Comparison of ENCODE assay signal across 12 cellular contexts in genomic region chr20:16392346-16392745, GRCh38.
DNase-seq lines count a peak whose midpoint lies in the region; ATAC-seq and TF ChIP-seq lines count a peak whose summit lies in the region.
"Had no signal": no experiment of that assay in that cellular context is flagged by ENCODE, and none has a peak within 500 bp of the region (broad histone marks: within the 10 kb centered on the region; RNA-seq: fewer than 3 reads in every experiment).

No MANE protein-coding gene starts in this region.

- H3K9me2 ChIP-seq in Karpas-422 (replicated peaks; ENCODE audit: insufficient read depth, low read length), result no peaks in the 10 kb centered on the region

- no peak overlapping the region for H4K8ac ChIP-seq in trophoblast cell (ENCODE audit: low read depth, low read length)

- no peak overlapping the region for H4K91ac ChIP-seq in trophoblast cell (ENCODE audit: low read depth, low read length)

- H3K9me3 ChIP-seq in Karpas-422 (ENCODE audit: low read length) (no peaks in the 10 kb centered on the region), trophoblast cell (ENCODE audit: insufficient read depth, low read depth, low read length) (peaks cover 2% of the 10 kb centered on the region), smooth muscle cell (replicated peaks; ENCODE audit: low read depth) (no peaks in the 10 kb centered on the region)

- ATAC-seq in GM18505 (IDR thresholded peaks at IDR 0.05; ENCODE audit: unreplicated experiment) (peak; percentile 96), HG02970 (IDR thresholded peaks at IDR 0.05; ENCODE audit: low FRiP score, unreplicated experiment) (peak; percentile 89)

- TF ChIP-seq CTCF in GM20000 (IDR thresholded peaks at IDR 0.05; ENCODE audit: extremely low read depth, missing control alignments), result no peak
- no peak for TF ChIP-seq CTCF in smooth muscle cell (IDR thresholded peaks at IDR 0.05; ENCODE audit: borderline replicate concordance, insufficient read depth, poor library complexity, severe bottlenecking)

- H3K4me1 ChIP-seq in Karpas-422 (ENCODE audit: low read length) (peaks cover 30% of the 10 kb centered on the region), trophoblast cell (ENCODE audit: control insufficient read depth in 1 of 2, insufficient read depth in 2 of 2, low read length in 2 of 2) (no peaks in the 10 kb centered on the region), smooth muscle cell (ENCODE audit: low read depth) (no peaks in the 10 kb centered on the region)

- no peaks in the 10 kb centered on the region for H3K79me1 ChIP-seq in trophoblast cell (ENCODE audit: low read length)

- H2AFZ ChIP-seq in Karpas-422 (ENCODE audit: low read length) (no peak overlapping the region), trophoblast cell (ENCODE audit: insufficient read depth, low read length, poor library complexity) (no peak overlapping the region), smooth muscle cell (ENCODE audit: low read depth) (no peak overlapping the region)

- peak; percentile 64 for DNase-seq in GM20000 (ENCODE audit: low spot score)
- DNase-seq in Karpas-422, result peak; percentile 60
- no peak for DNase-seq in NCI-H1436 (lab: John Stamatoyannopoulos, UW)
- DNase-seq in NCI-H1105 (lab: John Stamatoyannopoulos, UW), result no peak
- DNase-seq in trophoblast cell, result no peak
- no peak for DNase-seq in smooth muscle cell (lab: John Stamatoyannopoulos, UW; ENCODE audit: unreplicated experiment)
- DNase-seq: activated CD4-positive, alpha-beta T cell treated with anti-CD3 and anti-CD28 coated beads, Interleukin-2, amount 50 U/mL, for 48 hours; activated naive CD8-positive, alpha-beta T cell treated with anti-CD3 and anti-CD28 coated beads, Interleukin-2, amount 10 ng/mL, durations not matched to agents 7 days and 5 days; SHP77 treated with DMSO at 0.1 percent for 48 hours; stimulated activated CD8-positive, alpha-beta memory T cell treated with anti-CD3 and anti-CD28 coated beads, Interleukin-4, amount 100 ng/mL, for 48 hours had no signal

- no peak overlapping the region for H4K12ac ChIP-seq in trophoblast cell (ENCODE audit: low read depth, low read length)

- H3K4me3 ChIP-seq in Karpas-422 (ENCODE audit: low read length), result no peak overlapping the region
- H3K4me3 ChIP-seq in trophoblast cell (ENCODE audit: low read depth, low read length), result no peak overlapping the region
- H3K4me3 ChIP-seq in smooth muscle cell, result no peak overlapping the region

- no peak overlapping the region for H3K14ac ChIP-seq in trophoblast cell (ENCODE audit: low read length)

- H3K36me3 ChIP-seq in Karpas-422 (ENCODE audit: insufficient read depth, low read length), result no peaks in the 10 kb centered on the region
- peaks cover 2% of the 10 kb centered on the region in 2 experiments for H3K36me3 ChIP-seq in trophoblast cell (ENCODE audit: control insufficient read depth in 1 of 2, insufficient read depth in 2 of 2, low read length in 2 of 2)
- no peaks in the 10 kb centered on the region for H3K36me3 ChIP-seq in smooth muscle cell (ENCODE audit: low read depth)

- H3K79me2 ChIP-seq in Karpas-422 (ENCODE audit: low read length) (no peaks in the 10 kb centered on the region), trophoblast cell (ENCODE audit: control insufficient read depth, insufficient read depth, low read length, poor library complexity) (no peaks in the 10 kb centered on the region), smooth muscle cell (ENCODE audit: low read depth) (no peaks in the 10 kb centered on the region)

- no peak overlapping the region for H2BK12ac ChIP-seq in trophoblast cell (ENCODE audit: low read length)

- H3K18ac ChIP-seq in trophoblast cell (ENCODE audit: low read length), result no peak overlapping the region

- no peak overlapping the region for H2BK5ac ChIP-seq in trophoblast cell (ENCODE audit: low read depth, low read length, poor library complexity)

- no peak overlapping the region for H3K23ac ChIP-seq in trophoblast cell (ENCODE audit: low read length)

- H3K4ac ChIP-seq in trophoblast cell (ENCODE audit: low read depth, low read length), result no peak overlapping the region

- H3K27ac ChIP-seq in Karpas-422 (ENCODE audit: low read length), result peak overlapping the region; percentile 40
- no peak overlapping the region for H3K27ac ChIP-seq in trophoblast cell (ENCODE audit: low read depth, low read length)
- H3K27ac ChIP-seq in smooth muscle cell (ENCODE audit: low read depth), result no peak overlapping the region

- H3K27me3 ChIP-seq in Karpas-422 (ENCODE audit: low read length), result no peaks in the 10 kb centered on the region
- no peaks in the 10 kb centered on the region for H3K27me3 ChIP-seq in trophoblast cell (ENCODE audit: insufficient read depth, low read length)
- H3K27me3 ChIP-seq in smooth muscle cell (ENCODE audit: low read depth), result no peaks in the 10 kb centered on the region

- no peak overlapping the region for H2AK5ac ChIP-seq in trophoblast cell (ENCODE audit: low read length)

- no CpG with 5 or more reads among the region's 8 CpGs for WGBS in trophoblast cell (ENCODE audit: extremely low coverage, insufficient coverage, insufficient read length)
- 96% methylated on average over 8 of the region's 8 CpGs for WGBS in smooth muscle cell (ENCODE audit: low lambda C conversion rate)

- H3K9ac ChIP-seq in Karpas-422 (ENCODE audit: low read length), result 0 out of 2 replicates have a peak overlapping the region, but pooled peaks have one; percentile 17
- no peak overlapping the region for H3K9ac ChIP-seq in trophoblast cell (ENCODE audit: low read length)
- H3K9ac ChIP-seq in smooth muscle cell (ENCODE audit: low read depth), result no peak overlapping the region

- no peak overlapping the region for H2BK120ac ChIP-seq in trophoblast cell (ENCODE audit: insufficient read depth, low read length, poor library complexity)

- no peaks in the 10 kb centered on the region for H3F3A ChIP-seq in smooth muscle cell (ENCODE audit: low read depth)

- H4K20me1 ChIP-seq in Karpas-422 (ENCODE audit: insufficient read depth, low read depth, low read length), result no peaks in the 10 kb centered on the region
- no peaks in the 10 kb centered on the region for H4K20me1 ChIP-seq in smooth muscle cell (ENCODE audit: low read depth)

- H3K4me2 ChIP-seq in Karpas-422 (ENCODE audit: low read depth, low read length, poor library complexity, severe bottlenecking) (peak overlapping the region; percentile 11), trophoblast cell (ENCODE audit: low read length) (no peak overlapping the region), smooth muscle cell (no peak overlapping the region)

- no peak for TF ChIP-seq POLR2A in GM18505 (IDR thresholded peaks at IDR 0.05; ENCODE audit: borderline replicate concordance, extremely low read depth, insufficient read depth, insufficient read length)

Comparison
In these comparisons a context has a peak if more than half of its experiments do, and no peak if none do; other contexts are left out.
1. DNase-seq: peak in GM20000 (single experiment) and Karpas-422 (single experiment); none in NCI-H1436 (single experiment), NCI-H1105 (single experiment), trophoblast cell (0 of 2) and smooth muscle cell (single experiment).